In the genomic region with DNA sequence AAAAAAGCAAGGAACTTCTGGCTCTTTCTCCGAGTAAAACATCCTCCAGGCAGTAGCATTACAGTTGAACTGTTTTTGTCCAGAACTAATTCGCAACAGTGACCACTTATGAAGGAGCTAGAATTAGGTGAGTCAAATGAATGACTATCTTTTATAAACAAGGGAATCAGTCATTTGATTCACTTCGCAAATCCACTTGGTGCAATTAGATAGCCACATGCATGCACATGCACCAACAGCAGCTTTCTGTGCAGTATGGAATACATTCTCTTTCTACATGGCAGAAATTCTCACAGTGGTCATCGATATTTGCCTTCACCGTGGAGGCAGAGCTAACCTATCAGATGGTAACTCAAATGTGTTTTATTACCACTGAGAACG, we compare ENCODE assay signal across 9 cellular contexts.
DNase-seq lines count a peak whose midpoint lies in the region; ATAC-seq and TF ChIP-seq lines count a peak whose summit lies in the region.
"Had no signal": no experiment of that assay in that cellular context is flagged by ENCODE, and none has a peak within 500 bp of the region (broad histone marks: within the 10 kb centered on the region; RNA-seq: fewer than 3 reads in every experiment).

No MANE protein-coding gene starts in this region.

- TF ChIP-seq CTCF in activated B cell treated with CpG ODN at 0.5 μM for 24 hours (IDR thresholded peaks at IDR 0.05) (no peak), right atrium auricular region (IDR thresholded peaks at IDR 0.05) (no peak)

- peak overlapping the region; percentile 82 for H3K27ac Mint-ChIP-seq in activated B cell treated with CpG ODN at 0.5 μM for 24 hours

- peak; percentile 64 for DNase-seq in DMS153 treated with DMSO at 0.1 percent for 48 hours (lab: John Stamatoyannopoulos, UW; ENCODE audit: unreplicated experiment)
- no peak for DNase-seq in DMS153 (lab: John Stamatoyannopoulos, UW)
- DNase-seq in activated B cell treated with CpG ODN at 0.5 μM for 24 hours, result no peak
- DNase-seq in right atrium auricular region (ENCODE audit: low spot score), result no peak
- peak; percentile 43 for DNase-seq in stromal cell of bone marrow (ENCODE audit: low read depth)
- DNase-seq in NCI-H524 treated with DMSO at 0.1 percent for 48 hours (lab: John Stamatoyannopoulos, UW), result no peak

- POLR2A ChIA-PET in activated B cell treated with CpG ODN at 0.5 μM for 24 hours (lab: Charles Lee), result interaction anchor here (1.3 kb wide), 1 partner anchor 83 kb away, joined by 3 read pairs; no protein-coding TSS in a partner anchor

- intact Hi-C loops in activated B cell treated with CpG ODN at 0.5 μM for 24 hours (cut with micrococcal nuclease), result no loop called here

- no peaks in the 10 kb centered on the region for H3K9me3 ChIP-seq in right atrium auricular region

- peak overlapping the region; percentile 39 to 49 for H3K4me3 ChIP-seq in right atrium auricular region

- ATAC-seq in activated B cell treated with CpG ODN at 0.5 μM for 24 hours (ENCODE audit: low read depth) (peak; percentile 11), HG03521 (IDR thresholded peaks at IDR 0.05; ENCODE audit: unreplicated experiment) (no peak), GM18519 (IDR thresholded peaks at IDR 0.05; ENCODE audit: low FRiP score, unreplicated experiment) (no peak)

- H3K4me1 ChIP-seq in right atrium auricular region, result peaks cover 0 to 33% of the 10 kb centered on the region in 2 donors

- H3K27me3 Mint-ChIP-seq in activated B cell treated with CpG ODN at 0.5 μM for 24 hours, result no peaks in the 10 kb centered on the region

- peak overlapping the region; percentile 81 to 85 for H3K27ac ChIP-seq in right atrium auricular region
- H3K27ac ChIP-seq: 22Rv1 had no signal

- CTCF ChIA-PET in activated B cell treated with CpG ODN at 0.5 μM for 24 hours (lab: Charles Lee), result interaction anchor here (0.9 to 1.2 kb wide), 3 partner anchors 20 to 115 kb away, joined by 3 to 5 read pairs (median 3); no protein-coding TSS in a partner anchor

- H3K36me3 ChIP-seq in right atrium auricular region, result no peaks in the 10 kb centered on the region

- H3K4me1 Mint-ChIP-seq in activated B cell treated with CpG ODN at 0.5 μM for 24 hours, result peaks cover 20% of the 10 kb centered on the region

- no peaks in the 10 kb centered on the region for H3K9me3 Mint-ChIP-seq in activated B cell treated with CpG ODN at 0.5 μM for 24 hours

- H3K27me3 ChIP-seq in right atrium auricular region, result no peaks in the 10 kb centered on the region

- peak overlapping the region; percentile 90 for H3K4me3 Mint-ChIP-seq in activated B cell treated with CpG ODN at 0.5 μM for 24 hours

- peaks cover 3% of the 10 kb centered on the region for H3K36me3 Mint-ChIP-seq in activated B cell treated with CpG ODN at 0.5 μM for 24 hours (ENCODE audit: low read depth)

Comparison
In these comparisons a context has a peak if more than half of its experiments do, and no peak if none do; other contexts are left out.
1. DNase-seq: peak in DMS153 treated with DMSO at 0.1 percent for 48 hours (single experiment) and stromal cell of bone marrow (single experiment); none in DMS153 (single experiment), activated B cell treated with CpG ODN at 0.5 μM for 24 hours (single experiment), right atrium auricular region (single experiment) and NCI-H524 treated with DMSO at 0.1 percent for 48 hours (single experiment).